In genomic region chr1:244837597-244838258, GRCh38 we compare ENCODE assay signal across 8 cellular contexts. TPM values are rescaled to one million over a fixed set of nuclear protein-coding genes. Genes with fewer than 3 reads are reported as not detected.
DNase-seq lines count a peak whose midpoint lies in the region; ATAC-seq and TF ChIP-seq lines count a peak whose summit lies in the region.

No MANE protein-coding gene starts in this region.

- H3K9ac ChIP-seq in DND-41 (ENCODE audit: low read depth, low read length): peak overlapping the region; percentile 74
- peak overlapping the region; percentile 96 for H3K9ac ChIP-seq in Loucy (ENCODE audit: low read depth, low read length, poor library complexity, severe bottlenecking)
- no peak overlapping the region for H3K9ac ChIP-seq in neuronal stem cell (ENCODE audit: low read depth, low read length, poor library complexity)

- H3K27me3 ChIP-seq in DND-41 (ENCODE audit: insufficient read depth, low read length, poor library complexity): no peaks in the 10 kb centered on the region
- H3K27me3 ChIP-seq in Loucy (ENCODE audit: insufficient read depth, low read length, poor library complexity, severe bottlenecking): no peaks in the 10 kb centered on the region
- no peaks in the 10 kb centered on the region for H3K27me3 ChIP-seq in ascending aorta
- no peaks in the 10 kb centered on the region for H3K27me3 ChIP-seq in neuronal stem cell (ENCODE audit: control insufficient read depth in 3 of 3, insufficient read depth in 3 of 3, low read depth in 1 of 3, low read length in 3 of 3)

- intact Hi-C loops in ascending aorta (cut with DNase I): loop anchor here (10.0 kb wide), 3 partner anchors 207 to 793 kb away; partner anchors contain the start of gene ADSS2

- H3K9me3 Mint-ChIP-seq in neural crest cell: no peaks in the 10 kb centered on the region

- H3K23ac ChIP-seq in neuronal stem cell (ENCODE audit: low read depth, low read length, poor library complexity): no peak overlapping the region

- H3K27ac ChIP-seq in DND-41 (ENCODE audit: low read length) (peak overlapping the region; percentile 100), ascending aorta (peak overlapping the region; percentile 98 to 99), neuronal stem cell (replicated peaks; ENCODE audit: low read length) (no peak overlapping the region)

- H3K4me1 Mint-ChIP-seq in neural crest cell: peaks cover 48% of the 10 kb centered on the region

- peaks cover 72% of the 10 kb centered on the region for H3K79me2 ChIP-seq in DND-41 (ENCODE audit: insufficient read depth, low read length)
- peaks cover 74% of the 10 kb centered on the region for H3K79me2 ChIP-seq in Loucy (ENCODE audit: insufficient read depth, low read length)

- peak overlapping the region; percentile 75 for H3K4me2 ChIP-seq in DND-41 (ENCODE audit: insufficient read depth, low read length)
- peak overlapping the region; percentile 91 for H3K4me2 ChIP-seq in Loucy (ENCODE audit: low read depth, low read length, poor library complexity, severe bottlenecking)
- H3K4me2 ChIP-seq in neuronal stem cell (ENCODE audit: insufficient read depth, low read length, poor library complexity, severe bottlenecking): no peak overlapping the region

- WGBS in neuronal stem cell (ENCODE audit: extremely low coverage in 2 of 2, insufficient read length in 2 of 2, insufficient replicate concordance in 1 of 2), 2 donors: no CpG with 5 or more reads among the region's 5 CpGs

- no peak overlapping the region for H3K14ac ChIP-seq in neuronal stem cell (ENCODE audit: low read length)

- H3K4me3 ChIP-seq in DND-41 (ENCODE audit: low read depth in 1 of 2, low read length in 2 of 2) (peak overlapping the region in 1 of 2 experiments; percentile 64; a peak in 3 of 4 replicates), Loucy (ENCODE audit: low read length, poor library complexity, severe bottlenecking) (peak overlapping the region; percentile 98), ascending aorta (no peak overlapping the region), neuronal stem cell (ENCODE audit: low read length in 2 of 2) (no peak overlapping the region)

- CTCF ChIA-PET in GM10248 (lab: Yijun Ruan, JAX): interaction anchor here (1.2 to 16.8 kb wide), 4 partner anchors 20 to 205 kb away, joined by 4 to 204 read pairs (median 8); partner anchors contain the start of gene HNRNPU

- TF ChIP-seq CTCF in DND-41 (IDR thresholded peaks at IDR 0.05; ENCODE audit: borderline replicate concordance, extremely low read depth, low read length, poor library complexity, severe bottlenecking): no peak
- TF ChIP-seq CTCF in Loucy (conservative IDR thresholded peaks at IDR 0.05; ENCODE audit: low read length): no peak
- TF ChIP-seq CTCF in ascending aorta (IDR thresholded peaks at IDR 0.05): no peak
- TF ChIP-seq CTCF in neural crest cell (conservative IDR thresholded peaks at IDR 0.05): no peak
- no peak for TF ChIP-seq CTCF in GM10248 (IDR thresholded peaks at IDR 0.05; ENCODE audit: control extremely low read depth, extremely low read depth, low read depth, missing control alignments)

- H3K9me3 ChIP-seq in DND-41 (ENCODE audit: insufficient read depth, low read length, severe bottlenecking): no peaks in the 10 kb centered on the region
- H3K9me3 ChIP-seq in Loucy (ENCODE audit: insufficient read depth, low read depth, low read length): no peaks in the 10 kb centered on the region
- H3K9me3 ChIP-seq in ascending aorta: no peaks in the 10 kb centered on the region
- H3K9me3 ChIP-seq in neuronal stem cell (replicated peaks in 1 of 2; ENCODE audit: control insufficient read depth in 2 of 2, insufficient read depth in 1 of 2, low read depth in 1 of 2, low read length in 2 of 2): peaks cover 0 to 4% of the 10 kb centered on the region in 2 donors

- peaks cover 17% of the 10 kb centered on the region for H3K36me3 Mint-ChIP-seq in neural crest cell (ENCODE audit: low read depth)

- H3K18ac ChIP-seq in neuronal stem cell (ENCODE audit: low read length): no peak overlapping the region

- H2BK5ac ChIP-seq in neuronal stem cell (ENCODE audit: low read length): no peak overlapping the region

- POLR2A ChIA-PET in GM10248 (lab: Yijun Ruan, JAX): no interaction called here

- no peak overlapping the region for H2BK15ac ChIP-seq in neuronal stem cell (ENCODE audit: low read length)

- H3K27ac Mint-ChIP-seq in neural crest cell (ENCODE audit: unreplicated experiment): no peak overlapping the region

- H3K4me3 Mint-ChIP-seq in neural crest cell: peak overlapping the region; percentile 96

- H4K91ac ChIP-seq in neuronal stem cell (ENCODE audit: low read depth, low read length, poor library complexity): no peak overlapping the region

- peaks cover 10% of the 10 kb centered on the region; the same call in 1 of the 2 replicates for H3F3A ChIP-seq in Loucy (ENCODE audit: low read depth)

- H4K8ac ChIP-seq in neuronal stem cell (ENCODE audit: low read depth, low read length): no peak overlapping the region

- no peak overlapping the region for H2BK12ac ChIP-seq in neuronal stem cell (ENCODE audit: low read length)

- H3K9me2 ChIP-seq in Loucy (replicated peaks; ENCODE audit: low read depth, low read length): no peaks in the 10 kb centered on the region

- DNase-seq in DND-41 (no peak), ascending aorta (ENCODE audit: low spot score in 2 of 2) (no peak), neural crest cell (ENCODE audit: low read depth, low spot score) (no peak), GM10248 (ENCODE audit: extremely low spot score) (no peak), neuronal stem cell (ENCODE audit: low spot score) (no peak), GM03348 (ENCODE audit: low spot score) (no peak)
- no peak for DNase-seq in activated CD4-positive, alpha-beta T cell treated with anti-CD3 and anti-CD28 coated beads, Interleukin-2, amount 50 U/mL, for 48 hours

- H2BK120ac ChIP-seq in neuronal stem cell (ENCODE audit: low read depth, low read length): no peak overlapping the region

- H3K4ac ChIP-seq in neuronal stem cell (ENCODE audit: low read length): no peak overlapping the region

- no peak overlapping the region for H2AK5ac ChIP-seq in neuronal stem cell (ENCODE audit: low read depth, low read length)

- peaks cover 13% of the 10 kb centered on the region for H3K27me3 Mint-ChIP-seq in neural crest cell (ENCODE audit: low read depth)

- H3K36me3 ChIP-seq in DND-41 (ENCODE audit: insufficient read depth, low read length) (peaks cover 37% of the 10 kb centered on the region), Loucy (ENCODE audit: insufficient read depth, low read length) (peaks cover 21% of the 10 kb centered on the region), ascending aorta (peaks cover 10 to 25% of the 10 kb centered on the region in 2 donors), neuronal stem cell (replicated peaks in 1 of 2; ENCODE audit: control insufficient read depth in 2 of 2, insufficient read depth in 2 of 2, low read length in 2 of 2) (peaks cover 6 to 62% of the 10 kb centered on the region in 2 donors)

- H4K20me1 ChIP-seq in DND-41 (ENCODE audit: insufficient read depth, low read length) (peaks cover 17% of the 10 kb centered on the region; the same call in 1 of the 2 replicates), Loucy (ENCODE audit: insufficient read depth, low read length, poor library complexity, severe bottlenecking) (peaks cover 51% of the 10 kb centered on the region)

- no peaks in the 10 kb centered on the region for H3K79me1 ChIP-seq in neuronal stem cell (ENCODE audit: low read depth, low read length)

- H3K4me1 ChIP-seq in DND-41 (ENCODE audit: insufficient read depth, low read length) (peaks cover 78% of the 10 kb centered on the region), Loucy (ENCODE audit: insufficient read depth, low read length, poor library complexity, severe bottlenecking) (peaks cover 61% of the 10 kb centered on the region), ascending aorta (peaks cover 0 to 25% of the 10 kb centered on the region in 2 donors), neuronal stem cell (ENCODE audit: control insufficient read depth in 2 of 2, insufficient read depth in 1 of 2, low read depth in 1 of 2, low read length in 2 of 2) (peaks cover 1 to 5% of the 10 kb centered on the region in 2 donors)

- H2AFZ ChIP-seq in DND-41 (ENCODE audit: low read depth, low read length) (no peak overlapping the region), Loucy (ENCODE audit: low read length) (no peak overlapping the region), neuronal stem cell (ENCODE audit: low read length) (no peak overlapping the region)

- no peak for ATAC-seq in DND-41 (ENCODE audit: insufficient read depth, low read depth)

RNA-seq across cellular contexts. Expression of gene COX20, which starts 2.3 kb away (rescaled TPM):
- total RNA-seq in ascending aorta: 8.2 TPM
- total RNA-seq in neural crest cell: 24.0 and 25.7 TPM in 2 replicates
- 32.4 TPM for polyA plus RNA-seq in neuronal stem cell (2013, experiment 1 of 2)
- 32.4 TPM for polyA plus RNA-seq in neuronal stem cell (2013, experiment 2 of 2)

RNA-seq across cellular contexts. Expression of gene HNRNPU, which starts 26.6 kb away (rescaled TPM):
- total RNA-seq in ascending aorta: 128 TPM
- 695 and 719 TPM in 2 replicates for total RNA-seq in neural crest cell
- 302 TPM for polyA plus RNA-seq in neuronal stem cell (2013, experiment 1 of 2)
- polyA plus RNA-seq in neuronal stem cell (2013, experiment 2 of 2): 312 TPM
